Comparison of ENCODE assay signal across 21 cellular contexts in genomic region chr2:56464613-56465012, GRCh38.
DNase-seq lines count a peak whose midpoint lies in the region; ATAC-seq and TF ChIP-seq lines count a peak whose summit lies in the region.
"Had no signal": no experiment of that assay in that cellular context is flagged by ENCODE, and none has a peak within 500 bp of the region (broad histone marks: within the 10 kb centered on the region; RNA-seq: fewer than 3 reads in every experiment).

No MANE protein-coding gene starts in this region.

- H3K9me3 ChIP-seq in aorta (ENCODE audit: control insufficient read depth, low read length) (no peaks in the 10 kb centered on the region), tibial nerve (peaks cover 0 to 6% (median 0%) of the 10 kb centered on the region in 4 donors)
- H3K9me3 ChIP-seq: BE2C, SK-N-SH had no signal

- no peak for ATAC-seq in aorta (ENCODE audit: low FRiP score)
- ATAC-seq: GM23338 had no signal

- H3K27ac ChIP-seq in aorta (ENCODE audit: low read depth in 1 of 2, low read length in 2 of 2): no peak overlapping the region
- H3K27ac ChIP-seq in tibial nerve: no peak overlapping the region

- TF ChIP-seq EP300 in tibial nerve (IDR thresholded peaks at IDR 0.05): no peak

- WGBS in aorta, 2 donors: 95 to 98% methylated on average over 2 of the region's 2 CpGs
- WGBS in tibial nerve, 2 donors: 99% methylated on average over 2 of the region's 2 CpGs

- H3K36me3 ChIP-seq in aorta (ENCODE audit: control insufficient read depth in 1 of 2, insufficient read depth in 2 of 2, low read length in 1 of 2): no peaks in the 10 kb centered on the region
- no peaks in the 10 kb centered on the region for H3K36me3 ChIP-seq in tibial nerve
- H3K36me3 ChIP-seq: BE2C had no signal

- DNase-seq in EL (peak; percentile 14), NCI-H460 (ENCODE audit: extremely low read depth, low read depth) (peak; percentile 13), dedifferentiated amniotic fluid mesenchymal stem cell (ENCODE audit: extremely low spot score) (peak; percentile 66), iris pigment epithelial cell (ENCODE audit: low read depth) (peak; percentile 20), C1 segment of cervical spinal cord (lab: John Stamatoyannopoulos, UW) (no peak), aorta (no peak), tibial nerve (ENCODE audit: low spot score in 2 of 2) (no peak), GM13977 (ENCODE audit: low spot score) (no peak)
- DNase-seq: BE2C; CD4-positive, alpha-beta memory T cell; DMS53; HCEC 1CT; KG1; NCI-H1105 treated with DMSO at 0.1 percent for 48 hours; NCI-H1694; NCI-H2081 treated with DMSO at 0.1 percent for 48 hours; NCI-H510A; NCI-H774; SHP77; SK-N-SH had no signal

- no peak for TF ChIP-seq POLR2A in tibial nerve (IDR thresholded peaks at IDR 0.05)

- H3K4me3 ChIP-seq in aorta (ENCODE audit: low read length in 2 of 2) (no peak overlapping the region), tibial nerve (no peak overlapping the region)
- H3K4me3 ChIP-seq: GM23338 had no signal

- no peaks in the 10 kb centered on the region for H3K4me1 ChIP-seq in aorta (ENCODE audit: control insufficient read depth in 1 of 2, insufficient read depth in 2 of 2, low read length in 2 of 2)
- H3K4me1 ChIP-seq in tibial nerve: no peaks in the 10 kb centered on the region
- H3K4me1 ChIP-seq: BE2C had no signal

- peaks cover 0 to 3% of the 10 kb centered on the region in 2 donors for H3K27me3 ChIP-seq in aorta (ENCODE audit: control insufficient read depth in 1 of 2, insufficient read depth in 2 of 2, low read length in 1 of 2)
- no peaks in the 10 kb centered on the region for H3K27me3 ChIP-seq in tibial nerve
- H3K27me3 ChIP-seq: BE2C had no signal

- no peak for TF ChIP-seq CTCF in tibial nerve (IDR thresholded peaks at IDR 0.05)
- no peak for TF ChIP-seq CTCF in GM13977 (IDR thresholded peaks at IDR 0.05; ENCODE audit: extremely low read depth, insufficient read depth, missing control alignments)

- intact Hi-C loops in aorta (cut with DNase I): no loop called here

- in situ Hi-C loops in GM13977 (cut with MboI; ENCODE audit: low pct_unique_long_range_greater_than_20kb, low sequenced_read_pairs, unreplicated experiment): no loop called here

Comparison
In these comparisons a context has a peak if more than half of its experiments do, and no peak if none do; other contexts are left out.
1. DNase-seq: peak in EL (single experiment), NCI-H460 (single experiment), dedifferentiated amniotic fluid mesenchymal stem cell (single experiment) and iris pigment epithelial cell (single experiment); none in C1 segment of cervical spinal cord (0 of 14), aorta (0 of 2), tibial nerve (0 of 2) and GM13977 (single experiment).